In genomic region chr3:138378331-138378730, GRCh38 we compare ENCODE assay signal across 23 cellular contexts. TPM values are rescaled to one million over a fixed set of nuclear protein-coding genes. Genes with fewer than 3 reads are reported as not detected.
DNase-seq lines count a peak whose midpoint lies in the region; ATAC-seq and TF ChIP-seq lines count a peak whose summit lies in the region.
"Had no signal": no experiment of that assay in that cellular context is flagged by ENCODE, and none has a peak within 500 bp of the region (broad histone marks: within the 10 kb centered on the region; RNA-seq: fewer than 3 reads in every experiment).

No MANE protein-coding gene starts in this region.

- H3K4me3 ChIP-seq in cardiac muscle cell (no peak overlapping the region), subcutaneous abdominal adipose tissue (ENCODE audit: low read depth in 1 of 5, low read length in 5 of 5) (no peak overlapping the region)

- no peaks in the 10 kb centered on the region for H3K27me3 ChIP-seq in cardiac muscle cell
- H3K27me3 ChIP-seq in subcutaneous abdominal adipose tissue (ENCODE audit: control insufficient read depth in 5 of 5, insufficient read depth in 4 of 5, low read length in 5 of 5), result no peaks in the 10 kb centered on the region
- H3K27me3 ChIP-seq: BE2C had no signal

- peak overlapping the region in 2 of 5 donors; percentile 10 to 26 for H3K9ac ChIP-seq in subcutaneous abdominal adipose tissue (ENCODE audit: low read length in 5 of 5)
- H3K9ac ChIP-seq: KMS-11 had no signal

- intact Hi-C loops in Right ventricle myocardium superior (cut with DNase I), result no loop called here
- intact Hi-C loops in posterior vena cava (cut with DNase I), result no loop called here

- peaks cover 2% of the 10 kb centered on the region for H3K36me3 ChIP-seq in cardiac muscle cell
- H3K36me3 ChIP-seq in subcutaneous abdominal adipose tissue (ENCODE audit: control insufficient read depth in 5 of 5, insufficient read depth in 5 of 5, low read length in 5 of 5), result peaks cover 13 to 27% (median 16%) of the 10 kb centered on the region in 5 donors
- H3K36me3 ChIP-seq: BE2C had no signal

- H3K4me1 ChIP-seq in cardiac muscle cell (ENCODE audit: low read depth) (peaks cover 79% of the 10 kb centered on the region), subcutaneous abdominal adipose tissue (ENCODE audit: control insufficient read depth in 5 of 5, insufficient read depth in 5 of 5, low read length in 5 of 5) (peaks cover 12 to 49% (median 36%) of the 10 kb centered on the region in 5 donors)
- H3K4me1 ChIP-seq: BE2C had no signal

- H3K9me3 ChIP-seq in cardiac muscle cell (ENCODE audit: low read depth), result no peaks in the 10 kb centered on the region
- no peaks in the 10 kb centered on the region for H3K9me3 ChIP-seq in subcutaneous abdominal adipose tissue (ENCODE audit: control insufficient read depth in 5 of 5, low read length in 5 of 5)
- H3K9me3 ChIP-seq: BE2C had no signal

- no peak for TF ChIP-seq CTCF in cardiac muscle cell (IDR thresholded peaks at IDR 0.05; ENCODE audit: low read depth, low read length)

- H3K27ac ChIP-seq in cardiac muscle cell, result peak overlapping the region; percentile 78
- H3K27ac ChIP-seq in caudate nucleus (ENCODE audit: low read depth, low read length), result peak overlapping the region; percentile 18
- H3K27ac ChIP-seq in subcutaneous abdominal adipose tissue (ENCODE audit: low read depth, low read length), result peak overlapping the region; percentile 2
- H3K27ac ChIP-seq: KMS-11 had no signal

- ATAC-seq in Right ventricle myocardium superior (ENCODE audit: poor library complexity), result no peak
- ATAC-seq in stimulated activated naive CD8-positive, alpha-beta T cell treated with anti-CD3 and anti-CD28 coated beads, Interleukin-15, Interleukin-2, amounts not matched to agents 100 U/mL and 50 U/mL, for 24 hours, result no peak

- DNase-seq in cardiac muscle cell (ENCODE audit: low read depth in 1 of 2, low spot score in 1 of 2), result no peak
- DNase-seq in Right ventricle myocardium superior, result no peak
- no peak for DNase-seq in caudate nucleus (lab: John Stamatoyannopoulos, UW)
- DNase-seq in posterior vena cava (ENCODE audit: low spot score), result peak; percentile 55
- no peak for DNase-seq in 8988T
- no peak for DNase-seq in stimulated activated naive CD8-positive, alpha-beta T cell treated with anti-CD3 and anti-CD28 coated beads, Interleukin-15, Interleukin-2, amounts not matched to agents 100 U/mL and 50 U/mL, for 24 hours
- DNase-seq in stimulated activated CD4-positive, alpha-beta T cell treated with anti-CD3 and anti-CD28 coated beads, Interleukin-2, amount 100 ng/mL, for 24 hours, result no peak
- DNase-seq: BE2C; CD4-positive, CD25-positive, alpha-beta regulatory T cell; COR-L47; DMS 273 treated with DMSO at 0.1 percent for 48 hours; DND-41; H9; MV-4-11; NCI-H1694 treated with DMSO at 0.1 percent for 48 hours; NCI-H2107; NCI-H510A; NCI-H774 had no signal

RNA-seq across cellular contexts. Expression of gene MRAS, which starts 30.0 kb away (rescaled TPM):
- total RNA-seq in cardiac muscle cell (68.6 and 92.6 TPM in 2 replicates), Right ventricle myocardium superior (368 TPM), posterior vena cava (100 to 1,000 TPM in 1 of 2 donors, 10 to 100 TPM in 1; 81.5 to 102 TPM)
- polyA plus RNA-seq in cardiac muscle cell, result 66.5 and 105 TPM in 2 replicates
- total RNA-seq: CD4-positive, CD25-positive, alpha-beta regulatory T cell; OCI-LY7 had no signal
- polyA plus RNA-seq: CD4-positive, CD25-positive, alpha-beta regulatory T cell had no signal

RNA-seq across cellular contexts. Expression of gene NME9, which starts 48.7 kb away (rescaled TPM):
- total RNA-seq in cardiac muscle cell (4.8 and 5.1 TPM in 2 replicates), Right ventricle myocardium superior (not detected), posterior vena cava (not detected)
- 2.9 and 4.9 TPM in 2 replicates for polyA plus RNA-seq in cardiac muscle cell
- total RNA-seq: CD4-positive, CD25-positive, alpha-beta regulatory T cell; G401; H9; HT-29; OCI-LY7 had no signal

RNA-seq across cellular contexts. Expression of gene ESYT3, which starts 56.1 kb away (rescaled TPM):
- total RNA-seq in cardiac muscle cell (0.95 and 6.3 TPM in 2 replicates), Right ventricle myocardium superior (0.65 TPM), posterior vena cava (under 1 TPM; 0.37 to 0.43 TPM)
- polyA plus RNA-seq in cardiac muscle cell, result 1.8 and 7.0 TPM in 2 replicates
- total RNA-seq: CD4-positive, CD25-positive, alpha-beta regulatory T cell; G401; HT-29; OCI-LY7 had no signal

Comparison
In these comparisons a context has a peak if more than half of its experiments do, and no peak if none do; other contexts are left out.
1. H3K27ac ChIP-seq: peak in every context shown above with its lines; median percentile 78 in cardiac muscle cell; 18 in caudate nucleus; 2 in subcutaneous abdominal adipose tissue.